In genomic region chr7:66556549-66557213, GRCh38 we compare ENCODE assay signal across 22 cellular contexts.
DNase-seq lines count a peak whose midpoint lies in the region; ATAC-seq and TF ChIP-seq lines count a peak whose summit lies in the region.
"Had no signal": no experiment of that assay in that cellular context is flagged by ENCODE, and none has a peak within 500 bp of the region (broad histone marks: within the 10 kb centered on the region; RNA-seq: fewer than 3 reads in every experiment).

No MANE protein-coding gene starts in this region.

- H3K4me2 ChIP-seq in mesenchymal stem cell (ENCODE audit: low read length, poor library complexity, severe bottlenecking): no peak overlapping the region

- no peak overlapping the region for H4K91ac ChIP-seq in mesenchymal stem cell (ENCODE audit: low read length)

- H2AK5ac ChIP-seq in mesenchymal stem cell (ENCODE audit: low read length, severe bottlenecking): no peak overlapping the region

- no peak overlapping the region for H2BK15ac ChIP-seq in mesenchymal stem cell (ENCODE audit: low read depth, poor library complexity, severe bottlenecking)

- intact Hi-C loops in left ventricle myocardium superior (cut with micrococcal nuclease) (no loop called here), Right ventricle myocardium inferior (cut with DNase I) (loop anchor here (5.0 kb wide), 1 partner anchor 71 kb away; the partner anchor contains the start of gene KCTD7), upper lobe of right lung (cut with DNase I) (no loop called here), esophagus muscularis mucosa (cut with DNase I) (loop anchor here (10.0 kb wide), 2 partner anchors 98 to 178 kb away; no protein-coding TSS in a partner anchor)

- no peak overlapping the region for H2BK12ac ChIP-seq in mesenchymal stem cell (ENCODE audit: low read length in 2 of 2)

- H2AFZ ChIP-seq in mesenchymal stem cell (ENCODE audit: low read depth, low read length): no peak overlapping the region

- peaks cover 38% of the 10 kb centered on the region for H3K79me1 ChIP-seq in mesenchymal stem cell (replicated peaks; ENCODE audit: low read length, poor library complexity, severe bottlenecking)

- H3K23ac ChIP-seq in mesenchymal stem cell (ENCODE audit: low read length in 2 of 2): no peak overlapping the region

- peaks cover 14% of the 10 kb centered on the region for H3K36me3 Mint-ChIP-seq in chondrocyte (ENCODE audit: low read depth)
- H3K36me3 Mint-ChIP-seq: IgD-negative memory B cell had no signal

- ATAC-seq in left ventricle myocardium superior (no peak), Right ventricle myocardium inferior (no peak), upper lobe of right lung (peak; percentile 3), GM18498 (IDR thresholded peaks at IDR 0.05; ENCODE audit: unreplicated experiment) (no peak)

- H3K4me1 Mint-ChIP-seq in chondrocyte (ENCODE audit: low read depth): peaks cover 20% of the 10 kb centered on the region

- no peak for TF ChIP-seq EP300 in esophagus muscularis mucosa (IDR thresholded peaks at IDR 0.05)

- H2BK120ac ChIP-seq in mesenchymal stem cell (ENCODE audit: low read depth, low read length): no peak overlapping the region

- no peak for TF ChIP-seq POLR2A in esophagus muscularis mucosa (IDR thresholded peaks at IDR 0.05; ENCODE audit: low read depth)

- H3K9me3 ChIP-seq in mesenchymal stem cell (ENCODE audit: control insufficient read depth, low read length) (no peaks in the 10 kb centered on the region), upper lobe of right lung (no peaks in the 10 kb centered on the region), esophagus muscularis mucosa (no peaks in the 10 kb centered on the region)
- H3K9me3 ChIP-seq: Caco-2 had no signal

- no peaks in the 10 kb centered on the region for H3K9me3 Mint-ChIP-seq in chondrocyte (ENCODE audit: low read depth)
- H3K9me3 Mint-ChIP-seq: CD8-positive, alpha-beta T cell; IgD-negative memory B cell had no signal

- H3K4me3 ChIP-seq in mesenchymal stem cell (ENCODE audit: insufficient read depth in 1 of 2, low read depth in 1 of 2, low read length in 2 of 2) (no peak overlapping the region), upper lobe of right lung (no peak overlapping the region), esophagus muscularis mucosa (no peak overlapping the region)
- H3K4me3 ChIP-seq: GM12878 had no signal

- no peak overlapping the region for H3K14ac ChIP-seq in mesenchymal stem cell (ENCODE audit: low read length in 2 of 2)

- H3K27me3 Mint-ChIP-seq in chondrocyte (ENCODE audit: low read depth): no peaks in the 10 kb centered on the region
- H3K27me3 Mint-ChIP-seq: B cell, IgD-negative memory B cell had no signal

- H3K27ac Mint-ChIP-seq in chondrocyte (ENCODE audit: unreplicated experiment): no peak overlapping the region
- H3K27ac Mint-ChIP-seq: CD8-positive, alpha-beta T cell; IgD-negative memory B cell had no signal

- H3K36me3 ChIP-seq in mesenchymal stem cell (ENCODE audit: control insufficient read depth in 1 of 2, insufficient read depth in 2 of 2, low read depth in 1 of 2, low read length in 2 of 2) (peaks cover 60 to 61% of the 10 kb centered on the region in 2 experiments), upper lobe of right lung (peaks cover 49% of the 10 kb centered on the region), esophagus muscularis mucosa (peaks cover 24 to 75% (median 59%) of the 10 kb centered on the region in 4 donors)

- TF ChIP-seq CTCF in chondrocyte (IDR thresholded peaks at IDR 0.05) (no peak), upper lobe of right lung (IDR thresholded peaks at IDR 0.05) (no peak), esophagus muscularis mucosa (IDR thresholded peaks at IDR 0.05) (no peak)

- WGBS in mesenchymal stem cell: 98% methylated on average over 51 of the region's 54 CpGs
- 98% methylated on average over 35 of the region's 54 CpGs for WGBS in esophagus muscularis mucosa

- peak overlapping the region; percentile 46 for H4K8ac ChIP-seq in mesenchymal stem cell (ENCODE audit: low read length)

- H3K27me3 ChIP-seq in mesenchymal stem cell (ENCODE audit: control insufficient read depth in 1 of 2, insufficient read depth in 1 of 2, low read length in 2 of 2) (no peaks in the 10 kb centered on the region), upper lobe of right lung (no peaks in the 10 kb centered on the region), esophagus muscularis mucosa (no peaks in the 10 kb centered on the region)

- H3K18ac ChIP-seq in mesenchymal stem cell (ENCODE audit: low read depth in 1 of 2, low read length in 2 of 2): no peak overlapping the region

- DNase-seq in left ventricle myocardium superior (peak; percentile 30), Right ventricle myocardium inferior (ENCODE audit: missing footprints) (no peak), chondrocyte (ENCODE audit: low spot score) (peak; percentile 94), mesenchymal stem cell (no peak), upper lobe of right lung (peak; percentile 65), ecto neural progenitor cell (ENCODE audit: low spot score) (no peak), esophagus muscularis mucosa (ENCODE audit: extremely low spot score) (no peak)
- DNase-seq: DMS79, GDM1, GOT3, NCI-H1417 treated with DMSO at 0.1 percent for 48 hours, NCI-H510A, SIG-M5 had no signal

- H2BK5ac ChIP-seq in mesenchymal stem cell (ENCODE audit: low read depth, low read length, poor library complexity, severe bottlenecking): no peak overlapping the region

- H3K4ac ChIP-seq in mesenchymal stem cell (ENCODE audit: low read depth in 1 of 2, low read length in 2 of 2): no peak overlapping the region

- no peak overlapping the region for H3K27ac ChIP-seq in mesenchymal stem cell (ENCODE audit: low read length, poor library complexity, severe bottlenecking)
- no peak overlapping the region for H3K27ac ChIP-seq in upper lobe of right lung
- H3K27ac ChIP-seq in esophagus muscularis mucosa (replicated peaks in 1 of 4): no peak overlapping the region
- H3K27ac ChIP-seq: C4-2B, HL-60, RWPE1 had no signal

- H3K4me1 ChIP-seq in mesenchymal stem cell (ENCODE audit: control insufficient read depth, insufficient read depth, low read depth, low read length) (peaks cover 5% of the 10 kb centered on the region), upper lobe of right lung (no peaks in the 10 kb centered on the region), esophagus muscularis mucosa (peaks cover 3 to 27% (median 19%) of the 10 kb centered on the region in 4 donors)
- H3K4me1 ChIP-seq: Caco-2 had no signal

- no peak overlapping the region for H3K9ac ChIP-seq in mesenchymal stem cell (ENCODE audit: low read length)

- H3K4me3 Mint-ChIP-seq in chondrocyte (ENCODE audit: unreplicated experiment): no peak overlapping the region
- H3K4me3 Mint-ChIP-seq: B cell; CD8-positive, alpha-beta T cell had no signal

Comparison
In these comparisons a context has a peak if more than half of its experiments do, and no peak if none do; other contexts are left out.
1. DNase-seq: peak in left ventricle myocardium superior (single experiment), chondrocyte (single experiment) and upper lobe of right lung (single experiment); none in Right ventricle myocardium inferior (single experiment), mesenchymal stem cell (single experiment), ecto neural progenitor cell (single experiment) and esophagus muscularis mucosa (single experiment).
2. intact Hi-C loops: an anchor here in Right ventricle myocardium inferior (5.0 kb wide) and esophagus muscularis mucosa (10.0 kb wide); none called in left ventricle myocardium superior and upper lobe of right lung.